Comparison of ENCODE assay signal across 24 cellular contexts in the genomic region with DNA sequence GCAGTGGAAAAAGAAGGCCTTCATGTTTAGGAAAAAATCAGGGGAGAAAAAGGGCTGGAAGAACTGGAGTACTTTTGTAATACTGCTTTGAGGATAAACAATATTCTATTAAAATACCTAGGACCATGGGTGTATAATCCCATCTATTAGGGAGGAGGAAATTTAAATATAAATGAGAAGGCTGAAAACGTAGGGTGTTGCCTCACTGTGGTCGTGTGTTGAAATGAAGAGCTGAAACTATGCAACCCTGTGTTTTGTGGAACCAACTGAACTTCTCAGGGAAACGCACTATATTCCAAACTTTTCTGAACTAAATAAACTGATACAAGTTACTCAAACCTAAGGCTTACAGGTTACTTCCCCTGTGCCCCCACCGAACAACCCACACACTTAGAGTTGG.
"Had no signal": no experiment of that assay in that cellular context is flagged by ENCODE, and none has a peak within 500 bp of the region (broad histone marks: within the 10 kb centered on the region; RNA-seq: fewer than 3 reads in every experiment).

No MANE protein-coding gene starts in this region.

- H3K27ac ChIP-seq: coronary artery, esophagus muscularis mucosa, hepatocyte, left lung, parathyroid adenoma, thyroid gland, upper lobe of right lung had no signal

- H3K4me3 ChIP-seq: coronary artery, esophagus muscularis mucosa, hepatocyte, left lung, thyroid gland, upper lobe of right lung had no signal

- H3K4me3 Mint-ChIP-seq: activated naive CD8-positive, alpha-beta T cell treated with anti-CD3 and anti-CD28 coated beads, Interleukin-2, amount 10 ng/mL, durations not matched to agents 7 days and 5 days; activated T-cell treated with anti-CD3 and anti-CD28 coated beads, Interleukin-2, amount 50 U/mL, for 24 hours; activated T-helper 17 cell treated with anti-CD3 and anti-CD28 coated beads, Interleukin-2, amount 50 U/mL, for 72 hours; immature natural killer cell; natural killer cell; stimulated activated naive CD8-positive, alpha-beta T cell treated with anti-CD3 and anti-CD28 coated beads, Interleukin-15, Interleukin-2, amounts not matched to agents 100 ng/mL and 50 ng/mL, for 24 hours; WTC11 had no signal

- H3K36me3 Mint-ChIP-seq: immature natural killer cell, natural killer cell, WTC11 had no signal

- H3K9me3 Mint-ChIP-seq: activated naive CD8-positive, alpha-beta T cell treated with anti-CD3 and anti-CD28 coated beads, Interleukin-2, amount 10 ng/mL, durations not matched to agents 7 days and 5 days; immature natural killer cell; natural killer cell; WTC11 had no signal

- H3K27ac Mint-ChIP-seq: activated naive CD8-positive, alpha-beta T cell treated with anti-CD3 and anti-CD28 coated beads, Interleukin-2, amount 10 ng/mL, durations not matched to agents 7 days and 5 days; activated T-cell treated with anti-CD3 and anti-CD28 coated beads, Interleukin-2, amount 50 U/mL, for 24 hours; activated T-helper 17 cell treated with anti-CD3 and anti-CD28 coated beads, Interleukin-2, amount 50 U/mL, for 72 hours; immature natural killer cell; natural killer cell; stimulated activated naive CD8-positive, alpha-beta T cell treated with anti-CD3 and anti-CD28 coated beads, Interleukin-15, Interleukin-2, amounts not matched to agents 100 ng/mL and 50 ng/mL, for 24 hours; WTC11 had no signal

- H3K27me3 ChIP-seq: esophagus muscularis mucosa, hepatocyte, left lung, thyroid gland, upper lobe of right lung had no signal

- ATAC-seq: activated T-helper 17 cell treated with anti-CD3 and anti-CD28 coated beads, Interleukin-2, amount 50 U/mL, for 72 hours; left lung; natural killer cell; right cardiac atrium; upper lobe of right lung; WTC11 had no signal

- DNase-seq: activated CD8-positive, alpha-beta memory T cell treated with anti-CD3 and anti-CD28 coated beads for 24 hours; activated CD8-positive, alpha-beta memory T cell treated with anti-CD3 and anti-CD28 coated beads, Interleukin-2, amount 50 U/mL, for 4 hours; activated naive CD4-positive, alpha-beta T cell; activated naive CD8-positive, alpha-beta T cell treated with anti-CD3 and anti-CD28 coated beads, Interleukin-2, amount 10 ng/mL, durations not matched to agents 7 days and 5 days; activated T-cell treated with anti-CD3 and anti-CD28 coated beads, Interleukin-2, amount 50 U/mL, for 24 hours; cerebellar nuclear complex; glutamatergic neuron; immature natural killer cell; left lung; midbrain; natural killer cell; right cardiac atrium; stimulated activated CD4-positive, alpha-beta T cell treated with anti-CD3 and anti-CD28 coated beads, Interleukin-1b, Interleukin-23, amount 100 ng/mL, for 48 hours; substantia nigra; T-helper 9 cell; thyroid gland; upper lobe of right lung had no signal
